ENCODE assay signal across 22 cellular contexts in the genomic region with DNA sequence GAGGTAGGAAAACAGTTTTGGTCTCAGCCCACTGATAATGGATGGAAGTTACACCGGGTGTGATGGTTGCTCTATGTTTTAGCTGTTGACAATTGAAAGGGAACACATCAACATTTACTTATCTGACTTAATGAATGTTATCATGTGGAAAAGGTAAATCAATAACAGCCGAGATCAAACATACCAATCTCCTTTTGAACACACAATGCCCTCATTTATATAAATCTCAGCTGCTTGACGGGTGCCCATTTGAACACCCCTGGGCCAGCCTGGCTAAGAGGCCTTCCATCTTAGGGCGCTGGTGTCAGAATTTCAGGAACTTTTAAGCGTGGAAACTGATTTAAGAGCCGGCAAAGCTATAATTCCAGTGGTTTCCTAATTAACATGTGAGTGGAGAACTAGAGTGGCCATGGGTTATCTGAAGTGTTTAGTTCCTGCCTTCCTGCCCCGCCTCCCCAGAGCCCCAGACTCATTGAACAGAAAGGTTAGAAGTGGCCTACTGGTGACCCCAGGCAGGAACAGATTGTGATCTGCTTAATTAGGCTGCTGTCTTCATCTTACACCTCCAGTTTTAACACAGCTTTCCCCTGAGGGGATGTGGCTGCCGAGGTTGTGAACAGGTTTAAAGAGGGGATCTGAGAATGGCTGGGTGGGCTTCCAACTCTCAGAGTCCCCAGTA.
"Had no signal": no experiment of that assay in that cellular context is flagged by ENCODE, and none has a peak within 500 bp of the region (broad histone marks: within the 10 kb centered on the region; RNA-seq: fewer than 3 reads in every experiment).

No MANE protein-coding gene starts in this region.

- H3K9me3 Mint-ChIP-seq: activated T-cell treated with anti-CD3 and anti-CD28 coated beads, Interleukin-2, amount 50 U/mL, for 4 hours; activated T-helper 2 cell treated with anti-CD3 and anti-CD28 coated beads, Interferon-gamma antibody, Interleukin-2, Interleukin-4, amounts not matched to agents 10 μg/mL and 5 μg/mL and 100 μg/mL, durations not matched to agents 14 hours and 24 hours and 36 hours; endodermal cell had no signal

- DNase-seq: activated CD8-positive, alpha-beta memory T cell treated with anti-CD3 and anti-CD28 coated beads for 24 hours; activated CD8-positive, alpha-beta memory T cell treated with anti-CD3 and anti-CD28 coated beads, Interleukin-2, amount 50 U/mL, for 4 hours; activated naive CD4-positive, alpha-beta T cell; activated naive CD8-positive, alpha-beta T cell treated with anti-CD3 and anti-CD28 coated beads for 36 hours; activated T-cell treated with anti-CD3 and anti-CD28 coated beads, Interleukin-2, amount 50 U/mL, for 4 hours; cerebellar nuclear complex; endodermal cell; esophagus squamous epithelium; gastrocnemius medialis; islet precursor cell; left cardiac atrium; mucosa of descending colon; naive B cell; stimulated activated CD4-positive, alpha-beta T cell treated with anti-CD3 and anti-CD28 coated beads, Interleukin-4, amount 100 ng/mL, for 24 hours; stimulated activated naive CD4-positive, alpha-beta T cell treated with Interleukin-2 at 50 U/mL for 16 hours; T-helper 1 cell; T-helper 9 cell; upper lobe of right lung had no signal

- H3K4me3 Mint-ChIP-seq: activated naive CD8-positive, alpha-beta T cell treated with anti-CD3 and anti-CD28 coated beads for 36 hours; activated T-cell treated with anti-CD3 and anti-CD28 coated beads, Interleukin-2, amount 50 U/mL, for 4 hours; endodermal cell; memory B cell; naive B cell; neural progenitor cell had no signal

- H3K27me3 Mint-ChIP-seq: activated naive CD8-positive, alpha-beta T cell treated with anti-CD3 and anti-CD28 coated beads for 36 hours had no signal

- ATAC-seq: activated T-cell treated with anti-CD3 and anti-CD28 coated beads, Interleukin-2, amount 50 U/mL, for 4 hours; gastrocnemius medialis; left cardiac atrium; mucosa of descending colon; upper lobe of right lung had no signal

- H3K27ac ChIP-seq: coronary artery, esophagus squamous epithelium, gastrocnemius medialis, neural progenitor cell, upper lobe of right lung had no signal

- H3K27ac Mint-ChIP-seq: activated naive CD8-positive, alpha-beta T cell treated with anti-CD3 and anti-CD28 coated beads for 36 hours; activated T-helper 2 cell treated with anti-CD3 and anti-CD28 coated beads, Interferon-gamma antibody, Interleukin-2, Interleukin-4, amounts not matched to agents 10 μg/mL and 5 μg/mL and 100 μg/mL, durations not matched to agents 14 hours and 24 hours and 36 hours; endodermal cell; memory B cell; neural progenitor cell had no signal

- H3K36me3 Mint-ChIP-seq: activated naive CD8-positive, alpha-beta T cell treated with anti-CD3 and anti-CD28 coated beads for 36 hours; memory B cell; naive B cell; neural progenitor cell had no signal

- H3K4me1 Mint-ChIP-seq: naive B cell, neural progenitor cell had no signal
